Comparison of ENCODE assay signal across 9 cellular contexts in genomic region chr10:69043931-69044531, GRCh38. TPM values are rescaled to one million over a fixed set of nuclear protein-coding genes. Genes with fewer than 3 reads are reported as not detected.
A peak's percentile ranks its signal among the peaks of the same experiment; 100 is the strongest.
DNase-seq lines count a peak whose midpoint lies in the region; ATAC-seq and TF ChIP-seq lines count a peak whose summit lies in the region.
"Had no signal": no experiment of that assay in that cellular context is flagged by ENCODE, and none has a peak within 500 bp of the region (broad histone marks: within the 10 kb centered on the region; RNA-seq: fewer than 3 reads in every experiment).

No MANE protein-coding gene starts in this region.

- intact Hi-C loops in CD4-positive, alpha-beta memory T cell (cut with micrococcal nuclease), result no loop called here
- intact Hi-C loops in body of pancreas (cut with DNase I), result no loop called here

- DNase-seq in CD4-positive, alpha-beta memory T cell, result peak; percentile 19 to 47 (median 34)
- DNase-seq in Karpas-422 (no peak), AG08396 (ENCODE audit: low spot score) (no peak), body of pancreas (no peak)
- DNase-seq in central memory CD8-positive, alpha-beta T cell (ENCODE audit: low spot score in 2 of 2), result peak in 1 of 2 donors; percentile 43
- DNase-seq: MG63 had no signal

- peak overlapping the region; percentile 57 for H3K27ac ChIP-seq in CD4-positive, alpha-beta memory T cell (ENCODE audit: low read depth, low read length)
- H3K27ac ChIP-seq in Karpas-422 (ENCODE audit: low read length) (no peak overlapping the region), body of pancreas (peak overlapping the region in 1 of 4 donors; percentile 50)

- no peaks in the 10 kb centered on the region for H3K27me3 Mint-ChIP-seq in CD4-positive, alpha-beta memory T cell
- H3K27me3 Mint-ChIP-seq in central memory CD8-positive, alpha-beta T cell, result no peaks in the 10 kb centered on the region

- peaks cover 0 to 2% of the 10 kb centered on the region in 2 donors for H3K36me3 Mint-ChIP-seq in CD4-positive, alpha-beta memory T cell
- peaks cover 17% of the 10 kb centered on the region for H3K36me3 Mint-ChIP-seq in central memory CD8-positive, alpha-beta T cell (ENCODE audit: insufficient read depth)

- no peaks in the 10 kb centered on the region for H4K20me1 ChIP-seq in Karpas-422 (ENCODE audit: insufficient read depth, low read depth, low read length)

- ATAC-seq in GM21367 (IDR thresholded peaks at IDR 0.05; ENCODE audit: unreplicated experiment), result peak; percentile 35
- peak; percentile 57 for ATAC-seq in central memory CD8-positive, alpha-beta T cell (replicated peaks; ENCODE audit: extremely low read depth, poor library complexity, severe bottlenecking)
- ATAC-seq in HG02938 (IDR thresholded peaks at IDR 0.05; ENCODE audit: unreplicated experiment), result no peak
- no peak for ATAC-seq in HG02571 (IDR thresholded peaks at IDR 0.05; ENCODE audit: unreplicated experiment)
- no peak for ATAC-seq in body of pancreas

- peaks cover 32% of the 10 kb centered on the region for H3K4me1 ChIP-seq in CD4-positive, alpha-beta memory T cell (ENCODE audit: insufficient read depth, low read length)
- H3K4me1 ChIP-seq in Karpas-422 (ENCODE audit: low read length), result peaks cover 8% of the 10 kb centered on the region
- no peaks in the 10 kb centered on the region for H3K4me1 ChIP-seq in body of pancreas

- peak overlapping the region; percentile 20 to 26 for H3K4me3 ChIP-seq in CD4-positive, alpha-beta memory T cell (ENCODE audit: low read length in 2 of 2)
- H3K4me3 ChIP-seq in Karpas-422 (ENCODE audit: low read length) (no peak overlapping the region), body of pancreas (no peak overlapping the region)
- H3K4me3 ChIP-seq: MG63 had no signal

- H3K4me3 Mint-ChIP-seq in CD4-positive, alpha-beta memory T cell, result peak overlapping the region; percentile 41 to 86 (median 72)
- peak overlapping the region; percentile 38 for H3K4me3 Mint-ChIP-seq in central memory CD8-positive, alpha-beta T cell

- H3K9me3 ChIP-seq in CD4-positive, alpha-beta memory T cell (ENCODE audit: control insufficient read depth in 1 of 2, low read length in 2 of 2), result no peaks in the 10 kb centered on the region
- H3K9me3 ChIP-seq in Karpas-422 (ENCODE audit: low read length) (no peaks in the 10 kb centered on the region), body of pancreas (no peaks in the 10 kb centered on the region)
- H3K9me3 ChIP-seq: MG63 had no signal

- H3K27ac Mint-ChIP-seq in CD4-positive, alpha-beta memory T cell, result peak overlapping the region; percentile 93 to 99 (median 97)
- H3K27ac Mint-ChIP-seq in central memory CD8-positive, alpha-beta T cell (ENCODE audit: low read depth), result peak overlapping the region; percentile 100

- TF ChIP-seq POLR2A in body of pancreas (IDR thresholded peaks at IDR 0.05), result no peak

- H3K4me2 ChIP-seq in Karpas-422 (ENCODE audit: low read depth, low read length, poor library complexity, severe bottlenecking), result no peak overlapping the region

- H3K36me3 ChIP-seq in CD4-positive, alpha-beta memory T cell (ENCODE audit: insufficient read depth, low read length), result no peaks in the 10 kb centered on the region
- no peaks in the 10 kb centered on the region for H3K36me3 ChIP-seq in Karpas-422 (ENCODE audit: insufficient read depth, low read length)
- H3K36me3 ChIP-seq in body of pancreas (replicated peaks in 1 of 2; ENCODE audit: insufficient read depth in 1 of 2, low read depth in 2 of 2), result no peaks in the 10 kb centered on the region
- H3K36me3 ChIP-seq: MG63 had no signal

- H3K27me3 ChIP-seq in CD4-positive, alpha-beta memory T cell (ENCODE audit: insufficient read depth, low read length), result no peaks in the 10 kb centered on the region
- no peaks in the 10 kb centered on the region for H3K27me3 ChIP-seq in Karpas-422 (ENCODE audit: low read length)
- no peaks in the 10 kb centered on the region for H3K27me3 ChIP-seq in body of pancreas
- H3K27me3 ChIP-seq: MG63 had no signal

- no peak overlapping the region for H3K9ac ChIP-seq in Karpas-422 (ENCODE audit: low read length)

- H3K79me2 ChIP-seq in Karpas-422 (ENCODE audit: low read length), result no peaks in the 10 kb centered on the region

- H3K9me3 Mint-ChIP-seq in CD4-positive, alpha-beta memory T cell, result no peaks in the 10 kb centered on the region
- no peaks in the 10 kb centered on the region for H3K9me3 Mint-ChIP-seq in central memory CD8-positive, alpha-beta T cell

- H3K4me1 Mint-ChIP-seq in CD4-positive, alpha-beta memory T cell, result peaks cover 19 to 32% (median 27%) of the 10 kb centered on the region in 4 donors
- H3K4me1 Mint-ChIP-seq in central memory CD8-positive, alpha-beta T cell, result peaks cover 39% of the 10 kb centered on the region

- no peaks in the 10 kb centered on the region for H3K9me2 ChIP-seq in Karpas-422 (replicated peaks; ENCODE audit: insufficient read depth, low read length)

- WGBS in body of pancreas, 2 donors, result 62 to 72% methylated on average over 10 of the region's 10 CpGs

- POLR2A ChIA-PET in CD4-positive, alpha-beta memory T cell (lab: Charles Lee; ENCODE audit: partially characterized antibody), result interaction anchor here (1.0 to 7.1 kb wide), 12 partner anchors 11 to 275 kb away, joined by 3 to 110 read pairs (median 6); partner anchors contain the start of genes DDX21, SRGN, SUPV3L1 and VPS26A

- peak overlapping the region; percentile 93 for H2AFZ ChIP-seq in Karpas-422 (ENCODE audit: low read length)

- TF ChIP-seq CTCF in body of pancreas (IDR thresholded peaks at IDR 0.05), result no peak

- CTCF ChIA-PET in CD4-positive, alpha-beta memory T cell (lab: Charles Lee; ENCODE audit: partially characterized antibody), result interaction anchor here (0.8 to 3.8 kb wide), 9 partner anchors 17 to 88 kb away, joined by 3 to 27 read pairs (median 3); partner anchors contain the start of genes DDX21 and SRGN

RNA-seq across cellular contexts. Expression of gene SRGN, which starts 43.9 kb away (rescaled TPM):
- total RNA-seq in CD4-positive, alpha-beta memory T cell, result 100 to 1,000 TPM; 122 to 133 TPM
- polyA plus RNA-seq in CD4-positive, alpha-beta memory T cell, result 100 to 1,000 TPM; 168 to 298 TPM
- 18.3 and 56.4 TPM in 2 replicates for total RNA-seq in Karpas-422 (2014; rRNA removed; shearing (Covaris generic); ENCODE audit: low replicate concordance)
- 10 to 100 TPM; 52.7 to 55.7 TPM for total RNA-seq in body of pancreas

RNA-seq across cellular contexts. Expression of gene KIFBP, which starts 55.4 kb away (rescaled TPM):
- total RNA-seq in CD4-positive, alpha-beta memory T cell, result 10 to 100 TPM; 17.9 to 18.5 TPM
- 1 to 10 TPM; 2.7 to 8.1 TPM for polyA plus RNA-seq in CD4-positive, alpha-beta memory T cell
- 11.6 and 17.5 TPM in 2 replicates for total RNA-seq in Karpas-422 (2014; rRNA removed; shearing (Covaris generic); ENCODE audit: low replicate concordance)
- total RNA-seq in body of pancreas, result 10 to 100 TPM; 15.8 to 16.9 TPM

Comparison
In these comparisons a context has a peak if more than half of its experiments do, and no peak if none do; other contexts are left out.
1. DNase-seq: peak in CD4-positive, alpha-beta memory T cell (5 of 5); none in Karpas-422 (single experiment), AG08396 (single experiment) and body of pancreas (0 of 4).
2. H3K4me3 ChIP-seq: peak in CD4-positive, alpha-beta memory T cell (2 of 2); none in Karpas-422 (single experiment) and body of pancreas (0 of 2).
3. ATAC-seq: peak in GM21367 (single experiment) and central memory CD8-positive, alpha-beta T cell (single experiment); none in HG02938 (single experiment), HG02571 (single experiment) and body of pancreas (single experiment).